Comparison of ENCODE assay signal across 1 cellular context in genomic region chr21:44294391-44295162, GRCh38.
TF ChIP-seq lines count a peak whose summit lies in the region.

No MANE protein-coding gene starts in this region.

TF ChIP-seq in HepG2, 621 proteins besides CTCF, POLR2A, EP300 and RAD21:
- TF ChIP-seq HDAC1 (CRISPR knock-in tag; IDR thresholded peaks at IDR 0.05), result peak; percentile 57; the same call in 1 of the 2 replicates
- peak; percentile 36; the same call in 1 of the 2 replicates for TF ChIP-seq CREM (IDR thresholded peaks at IDR 0.05)
- TF ChIP-seq CREM (CRISPR knock-in tag; IDR thresholded peaks at IDR 0.05), result no peak
- TF ChIP-seq TBX2 (CRISPR knock-in tag; IDR thresholded peaks at IDR 0.05; ENCODE audit: borderline replicate concordance), result peak; percentile 9; the same call in 1 of the 2 replicates
- no peak for TF ChIP-seq DMAP1 (CRISPR knock-in tag; IDR thresholded peaks at IDR 0.05)
- TF ChIP-seq HNRNPK (IDR thresholded peaks at IDR 0.05; ENCODE audit: low read depth, low read length, poor library complexity, severe bottlenecking), result no peak
- TF ChIP-seq, protein P1, sequence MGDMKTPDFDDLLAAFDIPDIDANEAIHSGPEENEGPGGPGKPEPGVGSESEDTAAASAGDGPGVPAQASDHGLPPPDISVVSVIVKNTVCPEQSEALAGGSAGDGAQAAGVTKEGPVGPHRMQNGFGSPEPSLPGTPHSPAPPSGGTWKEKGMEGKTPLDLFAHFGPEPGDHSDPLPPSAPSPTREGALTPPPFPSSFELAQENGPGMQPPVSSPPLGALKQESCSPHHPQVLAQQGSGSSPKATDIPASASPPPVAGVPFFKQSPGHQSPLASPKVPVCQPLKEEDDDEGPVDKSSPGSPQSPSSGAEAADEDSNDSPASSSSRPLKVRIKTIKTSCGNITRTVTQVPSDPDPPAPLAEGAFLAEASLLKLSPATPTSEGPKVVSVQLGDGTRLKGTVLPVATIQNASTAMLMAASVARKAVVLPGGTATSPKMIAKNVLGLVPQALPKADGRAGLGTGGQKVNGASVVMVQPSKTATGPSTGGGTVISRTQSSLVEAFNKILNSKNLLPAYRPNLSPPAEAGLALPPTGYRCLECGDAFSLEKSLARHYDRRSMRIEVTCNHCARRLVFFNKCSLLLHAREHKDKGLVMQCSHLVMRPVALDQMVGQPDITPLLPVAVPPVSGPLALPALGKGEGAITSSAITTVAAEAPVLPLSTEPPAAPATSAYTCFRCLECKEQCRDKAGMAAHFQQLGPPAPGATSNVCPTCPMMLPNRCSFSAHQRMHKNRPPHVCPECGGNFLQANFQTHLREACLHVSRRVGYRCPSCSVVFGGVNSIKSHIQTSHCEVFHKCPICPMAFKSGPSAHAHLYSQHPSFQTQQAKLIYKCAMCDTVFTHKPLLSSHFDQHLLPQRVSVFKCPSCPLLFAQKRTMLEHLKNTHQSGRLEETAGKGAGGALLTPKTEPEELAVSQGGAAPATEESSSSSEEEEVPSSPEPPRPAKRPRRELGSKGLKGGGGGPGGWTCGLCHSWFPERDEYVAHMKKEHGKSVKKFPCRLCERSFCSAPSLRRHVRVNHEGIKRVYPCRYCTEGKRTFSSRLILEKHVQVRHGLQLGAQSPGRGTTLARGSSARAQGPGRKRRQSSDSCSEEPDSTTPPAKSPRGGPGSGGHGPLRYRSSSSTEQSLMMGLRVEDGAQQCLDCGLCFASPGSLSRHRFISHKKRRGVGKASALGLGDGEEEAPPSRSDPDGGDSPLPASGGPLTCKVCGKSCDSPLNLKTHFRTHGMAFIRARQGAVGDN (CRISPR knock-in tag; IDR thresholded peaks at IDR 0.05), result peak; percentile 61
- peak; percentile 85 for TF ChIP-seq CREB1 (IDR thresholded peaks at IDR 0.05)
- TF ChIP-seq CREB1 (CRISPR knock-in tag; IDR thresholded peaks at IDR 0.05), result no peak
- TF ChIP-seq KDM5B (CRISPR knock-in tag; IDR thresholded peaks at IDR 0.05; ENCODE audit: borderline replicate concordance), result 0 out of 2 replicates have a peak, but pooled peaks have one; percentile 27
- TF ChIP-seq TOE1 (CRISPR knock-in tag; IDR thresholded peaks at IDR 0.05), result no peak
- TF ChIP-seq ZNF446 (CRISPR knock-in tag; IDR thresholded peaks at IDR 0.05), result no peak
- peak; percentile 61 for TF ChIP-seq ZNF292 (CRISPR knock-in tag; IDR thresholded peaks at IDR 0.05; ENCODE audit: borderline replicate concordance, low read depth)
- TF ChIP-seq ZNF414 (CRISPR knock-in tag; IDR thresholded peaks at IDR 0.05), result 0 out of 2 replicates have a peak, but pooled peaks have one; percentile 19
- no peak for TF ChIP-seq HNRNPH1 (optimal IDR thresholded peaks at IDR 0.05; ENCODE audit: low read depth, low read length)
- TF ChIP-seq ARID4A (CRISPR knock-in tag; IDR thresholded peaks at IDR 0.05; ENCODE audit: borderline replicate concordance), result 0 out of 2 replicates have a peak, but pooled peaks have one; percentile 32
- TF ChIP-seq, protein P2, sequence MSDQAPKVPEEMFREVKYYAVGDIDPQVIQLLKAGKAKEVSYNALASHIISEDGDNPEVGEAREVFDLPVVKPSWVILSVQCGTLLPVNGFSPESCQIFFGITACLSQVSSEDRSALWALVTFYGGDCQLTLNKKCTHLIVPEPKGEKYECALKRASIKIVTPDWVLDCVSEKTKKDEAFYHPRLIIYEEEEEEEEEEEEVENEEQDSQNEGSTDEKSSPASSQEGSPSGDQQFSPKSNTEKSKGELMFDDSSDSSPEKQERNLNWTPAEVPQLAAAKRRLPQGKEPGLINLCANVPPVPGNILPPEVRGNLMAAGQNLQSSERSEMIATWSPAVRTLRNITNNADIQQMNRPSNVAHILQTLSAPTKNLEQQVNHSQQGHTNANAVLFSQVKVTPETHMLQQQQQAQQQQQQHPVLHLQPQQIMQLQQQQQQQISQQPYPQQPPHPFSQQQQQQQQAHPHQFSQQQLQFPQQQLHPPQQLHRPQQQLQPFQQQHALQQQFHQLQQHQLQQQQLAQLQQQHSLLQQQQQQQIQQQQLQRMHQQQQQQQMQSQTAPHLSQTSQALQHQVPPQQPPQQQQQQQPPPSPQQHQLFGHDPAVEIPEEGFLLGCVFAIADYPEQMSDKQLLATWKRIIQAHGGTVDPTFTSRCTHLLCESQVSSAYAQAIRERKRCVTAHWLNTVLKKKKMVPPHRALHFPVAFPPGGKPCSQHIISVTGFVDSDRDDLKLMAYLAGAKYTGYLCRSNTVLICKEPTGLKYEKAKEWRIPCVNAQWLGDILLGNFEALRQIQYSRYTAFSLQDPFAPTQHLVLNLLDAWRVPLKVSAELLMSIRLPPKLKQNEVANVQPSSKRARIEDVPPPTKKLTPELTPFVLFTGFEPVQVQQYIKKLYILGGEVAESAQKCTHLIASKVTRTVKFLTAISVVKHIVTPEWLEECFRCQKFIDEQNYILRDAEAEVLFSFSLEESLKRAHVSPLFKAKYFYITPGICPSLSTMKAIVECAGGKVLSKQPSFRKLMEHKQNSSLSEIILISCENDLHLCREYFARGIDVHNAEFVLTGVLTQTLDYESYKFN (CRISPR knock-in tag; conservative IDR thresholded peaks at IDR 0.05), result 0 out of 2 replicates have a peak, but pooled peaks have one; percentile 21
- peak; percentile 18; the same call in 1 of the 2 replicates for TF ChIP-seq MXD4 (CRISPR knock-in tag; IDR thresholded peaks at IDR 0.05)
- TF ChIP-seq SP5 (CRISPR knock-in tag; IDR thresholded peaks at IDR 0.05; ENCODE audit: borderline replicate concordance, low read depth), result no peak
- no peak for TF ChIP-seq ZNF431 (CRISPR knock-in tag; IDR thresholded peaks at IDR 0.05; ENCODE audit: borderline replicate concordance, low read depth)
- TF ChIP-seq RXRB (CRISPR knock-in tag; IDR thresholded peaks at IDR 0.05; ENCODE audit: borderline replicate concordance), result no peak
- peak; percentile 27; the same call in 1 of the 2 replicates for TF ChIP-seq GABPB1 (CRISPR knock-in tag; IDR thresholded peaks at IDR 0.05)
- TF ChIP-seq, protein P3, sequence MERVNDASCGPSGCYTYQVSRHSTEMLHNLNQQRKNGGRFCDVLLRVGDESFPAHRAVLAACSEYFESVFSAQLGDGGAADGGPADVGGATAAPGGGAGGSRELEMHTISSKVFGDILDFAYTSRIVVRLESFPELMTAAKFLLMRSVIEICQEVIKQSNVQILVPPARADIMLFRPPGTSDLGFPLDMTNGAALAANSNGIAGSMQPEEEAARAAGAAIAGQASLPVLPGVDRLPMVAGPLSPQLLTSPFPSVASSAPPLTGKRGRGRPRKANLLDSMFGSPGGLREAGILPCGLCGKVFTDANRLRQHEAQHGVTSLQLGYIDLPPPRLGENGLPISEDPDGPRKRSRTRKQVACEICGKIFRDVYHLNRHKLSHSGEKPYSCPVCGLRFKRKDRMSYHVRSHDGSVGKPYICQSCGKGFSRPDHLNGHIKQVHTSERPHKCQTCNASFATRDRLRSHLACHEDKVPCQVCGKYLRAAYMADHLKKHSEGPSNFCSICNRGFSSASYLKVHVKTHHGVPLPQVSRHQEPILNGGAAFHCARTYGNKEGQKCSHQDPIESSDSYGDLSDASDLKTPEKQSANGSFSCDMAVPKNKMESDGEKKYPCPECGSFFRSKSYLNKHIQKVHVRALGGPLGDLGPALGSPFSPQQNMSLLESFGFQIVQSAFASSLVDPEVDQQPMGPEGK (CRISPR knock-in tag; IDR thresholded peaks at IDR 0.05), result 0 out of 2 replicates have a peak, but pooled peaks have one; percentile 22
- TF ChIP-seq ZNF333 (CRISPR knock-in tag; IDR thresholded peaks at IDR 0.05; ENCODE audit: borderline replicate concordance), result no peak
